In genomic region chr12:14836336-14837210, GRCh38 we compare ENCODE assay signal across 10 cellular contexts. TPM values are rescaled to one million over a fixed set of nuclear protein-coding genes. Genes with fewer than 3 reads are reported as not detected.
DNase-seq lines count a peak whose midpoint lies in the region; ATAC-seq and TF ChIP-seq lines count a peak whose summit lies in the region.
"Had no signal": no experiment of that assay in that cellular context is flagged by ENCODE, and none has a peak within 500 bp of the region (broad histone marks: within the 10 kb centered on the region; RNA-seq: fewer than 3 reads in every experiment).

No MANE protein-coding gene starts in this region.

- H3K4me1 ChIP-seq in right lobe of liver = peaks cover 0 to 43% (median 20%) of the 10 kb centered on the region in 4 donors

- peak overlapping the region; percentile 7 for H3K4me3 ChIP-seq in AG10803 (ENCODE audit: low read length)
- peak overlapping the region; percentile 48 for H3K4me3 ChIP-seq in coronary artery
- no peak overlapping the region for H3K4me3 ChIP-seq in right lobe of liver

- 55% methylated on average over 7 of the region's 7 CpGs for WGBS in right lobe of liver (ENCODE audit: insufficient coverage, low coverage, low lambda C conversion rate, missing lambda C conversion rate)

- intact Hi-C loops in right lobe of liver (cut with DNase I) = no loop called here

- no peaks in the 10 kb centered on the region for H3K27me3 ChIP-seq in right lobe of liver

- TF ChIP-seq CTCF in AG10803 (conservative IDR thresholded peaks at IDR 0.05; ENCODE audit: low read length) (no peak), coronary artery (IDR thresholded peaks at IDR 0.05) (no peak), right lobe of liver (IDR thresholded peaks at IDR 0.05) (no peak)

- ATAC-seq in right lobe of liver (peak; percentile 35 to 83 (median 64)), HG03095 (IDR thresholded peaks at IDR 0.05; ENCODE audit: unreplicated experiment) (no peak)

- TF ChIP-seq POLR2A in right lobe of liver (IDR thresholded peaks at IDR 0.05) = no peak

- peaks cover 0 to 18% (median 5%) of the 10 kb centered on the region in 4 donors for H3K36me3 ChIP-seq in right lobe of liver

- DNase-seq in AG10803 (ENCODE audit: low read depth) (peak; percentile 76), NCI-H226 (peak; percentile 87), coronary artery (ENCODE audit: low spot score) (no peak), right lobe of liver (no peak), iPS-NIHi7 (ENCODE audit: extremely low spot score) (no peak), NCI-H345 (lab: John Stamatoyannopoulos, UW) (no peak)
- DNase-seq in activated CD4-positive, alpha-beta T cell treated with anti-CD3 and anti-CD28 coated beads for 48 hours = no peak
- DNase-seq: activated T-cell treated with anti-CD3 and anti-CD28 coated beads, Interleukin-2, amount 50 U/mL, for 24 hours; NCI-H1092 treated with DMSO at 0.1 percent for 48 hours had no signal

- H3K9me3 ChIP-seq in right lobe of liver = no peaks in the 10 kb centered on the region

- peak overlapping the region; percentile 42 to 84 for H3K27ac ChIP-seq in coronary artery
- peak overlapping the region in 1 of 3 donors; percentile 64 for H3K27ac ChIP-seq in right lobe of liver

RNA-seq across cellular contexts. Expression of gene ART4, which starts 6.8 kb away (rescaled TPM):
- total RNA-seq in right lobe of liver = 10 to 100 TPM; 19.6 to 43.5 (median 25.1) TPM

RNA-seq across cellular contexts. Expression of gene SMCO3, which starts 22.6 kb away (rescaled TPM):
- under 1 TPM in 5 of 6 experiments, not detected in 1; 0.24 to 0.68 (median 0.40) TPM for total RNA-seq in right lobe of liver

RNA-seq across cellular contexts. Expression of gene C12orf60, which starts 33.1 kb away (rescaled TPM):
- total RNA-seq in right lobe of liver = under 1 TPM; 0.37 to 0.91 (median 0.74) TPM

RNA-seq across cellular contexts. Expression of gene WBP11, which starts 33.3 kb away (rescaled TPM):
- 10 to 100 TPM in 4 of 6 experiments, 1 to 10 TPM in 2; 8.6 to 24.9 (median 16.9) TPM for total RNA-seq in right lobe of liver

RNA-seq across cellular contexts. Expression of gene MGP, which starts 49.1 kb away (rescaled TPM):
- 10 to 100 TPM in 2 of 6 experiments, 1 to 10 TPM in 4; 4.7 to 15.1 (median 7.1) TPM for total RNA-seq in right lobe of liver

Comparison
In these comparisons a context has a peak if more than half of its experiments do, and no peak if none do; other contexts are left out.
1. DNase-seq: peak in AG10803 (single experiment) and NCI-H226 (single experiment); none in coronary artery (single experiment), right lobe of liver (0 of 3), iPS-NIHi7 (single experiment), activated CD4-positive, alpha-beta T cell treated with anti-CD3 and anti-CD28 coated beads for 48 hours (single experiment) and NCI-H345 (single experiment).
2. H3K4me3 ChIP-seq: peak in AG10803 (single experiment) and coronary artery (single experiment); none in right lobe of liver (0 of 3).